In genomic region chr5:93590511-93590910, GRCh38 we compare ENCODE assay signal across 26 cellular contexts. TPM values are rescaled to one million over a fixed set of nuclear protein-coding genes. Genes with fewer than 3 reads are reported as not detected.
A peak's percentile ranks its signal among the peaks of the same experiment; 100 is the strongest.
DNase-seq lines count a peak whose midpoint lies in the region; ATAC-seq, FAIRE-seq and TF ChIP-seq lines count a peak whose summit lies in the region.
"Had no signal": no experiment of that assay in that cellular context is flagged by ENCODE, and none has a peak within 500 bp of the region (broad histone marks: within the 10 kb centered on the region; RNA-seq: fewer than 3 reads in every experiment).

No MANE protein-coding gene starts in this region.

- peak overlapping the region; percentile 85 for H3K4me3 Mint-ChIP-seq in chondrocyte (ENCODE audit: unreplicated experiment)
- no peak overlapping the region for H3K4me3 Mint-ChIP-seq in CD8-positive, alpha-beta T cell
- H3K4me3 Mint-ChIP-seq: activated naive CD4-positive, alpha-beta T cell treated with anti-CD3 and anti-CD28 coated beads, Interleukin-2, amount 50 U/mL, for 24 hours; activated T-helper 17 cell treated with anti-CD3 and anti-CD28 coated beads, Interleukin-2, amount 50 U/mL, for 72 hours had no signal

- H3K4me3 ChIP-seq in PC-3 (ENCODE audit: low read length): no peak overlapping the region
- peak overlapping the region; percentile 40 for H3K4me3 ChIP-seq in skeletal muscle satellite cell (ENCODE audit: low read length)
- H3K4me3 ChIP-seq in CD8-positive, alpha-beta T cell (ENCODE audit: low read depth, low read length): no peak overlapping the region
- peak overlapping the region in 1 of 2 donors; percentile 61 for H3K4me3 ChIP-seq in kidney (ENCODE audit: low read length in 2 of 2)
- H3K4me3 ChIP-seq: BLaER1 treated with 17β-estradiol and CSF1 and Interleukin-3, amounts not matched to agents 10 nM and 100 nM; heart left ventricle; K562 had no signal

- H3K36me3 Mint-ChIP-seq in chondrocyte (ENCODE audit: low read depth): peaks cover 16% of the 10 kb centered on the region
- no peaks in the 10 kb centered on the region for H3K36me3 Mint-ChIP-seq in CD8-positive, alpha-beta T cell

- H3K9ac ChIP-seq in PC-3 (ENCODE audit: low read length): no peak overlapping the region
- H3K9ac ChIP-seq in skeletal muscle satellite cell (ENCODE audit: low read depth, low read length): no peak overlapping the region
- H3K9ac ChIP-seq in kidney (ENCODE audit: low read length in 2 of 2): peak overlapping the region in 1 of 2 donors; percentile 17
- H3K9ac ChIP-seq: BLaER1 treated with 17β-estradiol and CSF1 and Interleukin-3, amounts not matched to agents 10 nM and 100 nM had no signal

- H3K9me3 ChIP-seq in PC-3 (ENCODE audit: low read length) (no peaks in the 10 kb centered on the region), skeletal muscle satellite cell (replicated peaks; ENCODE audit: low read length) (no peaks in the 10 kb centered on the region), kidney (ENCODE audit: control insufficient read depth in 1 of 2, low read length in 2 of 2) (no peaks in the 10 kb centered on the region)
- H3K9me3 ChIP-seq in CD8-positive, alpha-beta T cell (ENCODE audit: low read length): no peaks in the 10 kb centered on the region
- H3K9me3 ChIP-seq: Caco-2 had no signal

- POLR2A ChIA-PET in PC-3 (lab: Charles Lee; ENCODE audit: unreplicated experiment): no interaction called here
- POLR2A ChIA-PET in CD8-positive, alpha-beta T cell (lab: Charles Lee): no interaction called here

- CTCF ChIA-PET in PC-3 (lab: Charles Lee): interaction anchor here (0.7 kb wide), 1 partner anchor 314 kb away, joined by 3 read pairs; no protein-coding TSS in a partner anchor
- CTCF ChIA-PET in CD8-positive, alpha-beta T cell (lab: Charles Lee): no interaction called here

- ATAC-seq in PC-3: no peak
- ATAC-seq in CD8-positive, alpha-beta T cell: no peak
- ATAC-seq in HG03025 (IDR thresholded peaks at IDR 0.05; ENCODE audit: low FRiP score, unreplicated experiment): no peak
- ATAC-seq: activated CD4-positive, CD25-positive, alpha-beta regulatory T cell treated with anti-CD3 and anti-CD28 coated beads, Interleukin-2, amount 50 U/mL, for 24 hours; activated T-helper 17 cell treated with anti-CD3 and anti-CD28 coated beads, Interleukin-2, amount 50 U/mL, for 72 hours; foreskin keratinocyte; heart left ventricle; K562; left cardiac atrium had no signal

- H3K27me3 ChIP-seq in PC-3 (ENCODE audit: low read length) (no peaks in the 10 kb centered on the region), skeletal muscle satellite cell (ENCODE audit: control insufficient read depth, insufficient read depth, low read length) (no peaks in the 10 kb centered on the region)
- H3K27me3 ChIP-seq in CD8-positive, alpha-beta T cell (ENCODE audit: insufficient read depth, low read length): peaks cover 63% of the 10 kb centered on the region

- H3K36me3 ChIP-seq in PC-3 (ENCODE audit: low read depth, low read length) (peaks cover 63% of the 10 kb centered on the region), skeletal muscle satellite cell (ENCODE audit: insufficient read depth, low read length) (peaks cover 88% of the 10 kb centered on the region), kidney (ENCODE audit: control insufficient read depth in 1 of 2, insufficient read depth in 2 of 2, low read length in 2 of 2) (peaks cover 0 to 4% of the 10 kb centered on the region in 2 donors)
- no peaks in the 10 kb centered on the region for H3K36me3 ChIP-seq in CD8-positive, alpha-beta T cell (ENCODE audit: insufficient read depth, low read length)
- H3K36me3 ChIP-seq: BLaER1 treated with 17β-estradiol and CSF1 and Interleukin-3, amounts not matched to agents 10 nM and 100 nM; heart left ventricle had no signal

- H3K27ac ChIP-seq in PC-3 (ENCODE audit: low read length) (no peak overlapping the region), kidney (ENCODE audit: low read depth in 2 of 2, low read length in 2 of 2) (peak overlapping the region in 1 of 2 donors; percentile 34)
- H3K27ac ChIP-seq in CD8-positive, alpha-beta T cell (ENCODE audit: low read depth, low read length): no peak overlapping the region
- H3K27ac ChIP-seq: BLaER1 treated with 17β-estradiol and CSF1 and Interleukin-3, amounts not matched to agents 10 nM and 100 nM; epithelial cell of prostate; foreskin keratinocyte; heart left ventricle had no signal

- DNase-seq in PC-3: no peak
- no peak for DNase-seq in chondrocyte (ENCODE audit: low spot score)
- peak; percentile 39 for DNase-seq in left kidney (ENCODE audit: low read depth, low spot score)
- DNase-seq in CD8-positive, alpha-beta T cell: no peak
- DNase-seq in kidney: no peak
- no peak for DNase-seq in activated CD8-positive, alpha-beta memory T cell treated with anti-CD3 and anti-CD28 coated beads, Interleukin-2, amount 50 U/mL, for 48 hours
- DNase-seq: activated CD4-positive, alpha-beta T cell treated with anti-CD3 and anti-CD28 coated beads, Interleukin-2, amount 50 U/mL, for 48 hours; activated CD8-positive, alpha-beta memory T cell treated with anti-CD3 and anti-CD28 coated beads, Interleukin-2, amount 50 U/mL, for 4 hours; Caco-2; foreskin keratinocyte; heart left ventricle; left cardiac atrium; NCI-H1105; NCI-H2029; NCI-H2227 treated with DMSO at 0.1 percent for 48 hours; NCI-H526 treated with DMSO at 0.1 percent for 48 hours; trophoblast cell had no signal

- no TSS peak for BruUV-seq in PC-3 (replicated peaks; lab: Mats Ljungman, UMichigan)

- no peak overlapping the region for H2AFZ ChIP-seq in PC-3 (ENCODE audit: low read length)

- peak overlapping the region; percentile 60; the same call in 1 of the 2 replicates for H3K4me2 ChIP-seq in PC-3 (ENCODE audit: low read length)
- H3K4me2 ChIP-seq in skeletal muscle satellite cell (ENCODE audit: low read length): peak overlapping the region; percentile 72
- H3K4me2 ChIP-seq: BLaER1 treated with 17β-estradiol and CSF1 and Interleukin-3, amounts not matched to agents 10 nM and 100 nM had no signal

- H4K20me1 ChIP-seq in PC-3 (ENCODE audit: low read length): peaks cover 47% of the 10 kb centered on the region

- no peak for FAIRE-seq in kidney (lab: Jason Lieb, UNC)
- FAIRE-seq: K562 had no signal

- peaks cover 85% of the 10 kb centered on the region for H3K4me1 Mint-ChIP-seq in chondrocyte (ENCODE audit: low read depth)
- H3K4me1 Mint-ChIP-seq in CD8-positive, alpha-beta T cell (ENCODE audit: low read depth): peaks cover 15% of the 10 kb centered on the region

- no peaks in the 10 kb centered on the region for H3K9me3 Mint-ChIP-seq in chondrocyte (ENCODE audit: low read depth)
- no peaks in the 10 kb centered on the region for H3K9me3 Mint-ChIP-seq in CD8-positive, alpha-beta T cell
- H3K9me3 Mint-ChIP-seq: activated naive CD4-positive, alpha-beta T cell treated with anti-CD3 and anti-CD28 coated beads, Interleukin-2, amount 50 U/mL, for 24 hours; activated T-helper 17 cell treated with anti-CD3 and anti-CD28 coated beads, Interleukin-2, amount 50 U/mL, for 72 hours had no signal

- H3F3A ChIP-seq in PC-3 (ENCODE audit: low read length, unreplicated experiment): no peaks in the 10 kb centered on the region

- H3K79me2 ChIP-seq in PC-3 (ENCODE audit: low read length): peaks cover 69% of the 10 kb centered on the region

- H3K27ac Mint-ChIP-seq in chondrocyte (ENCODE audit: unreplicated experiment): peak overlapping the region; percentile 98
- H3K27ac Mint-ChIP-seq in CD8-positive, alpha-beta T cell: no peak overlapping the region
- H3K27ac Mint-ChIP-seq: activated naive CD4-positive, alpha-beta T cell treated with anti-CD3 and anti-CD28 coated beads, Interleukin-2, amount 50 U/mL, for 24 hours; activated T-helper 17 cell treated with anti-CD3 and anti-CD28 coated beads, Interleukin-2, amount 50 U/mL, for 72 hours had no signal

- no peaks in the 10 kb centered on the region for H3K9me2 ChIP-seq in PC-3 (replicated peaks; ENCODE audit: low read length)

- H3K27me3 Mint-ChIP-seq in chondrocyte (ENCODE audit: low read depth): no peaks in the 10 kb centered on the region
- peaks cover 85% of the 10 kb centered on the region for H3K27me3 Mint-ChIP-seq in CD8-positive, alpha-beta T cell (ENCODE audit: low read depth)

- H3K4me1 ChIP-seq in PC-3 (ENCODE audit: insufficient read depth, low read length) (peaks cover 30% of the 10 kb centered on the region), skeletal muscle satellite cell (ENCODE audit: control insufficient read depth, insufficient read depth, low read length) (peaks cover 47% of the 10 kb centered on the region), kidney (ENCODE audit: control insufficient read depth in 1 of 2, insufficient read depth in 1 of 2, low read depth in 1 of 2, low read length in 2 of 2) (peaks cover 3 to 14% of the 10 kb centered on the region in 2 donors)
- no peaks in the 10 kb centered on the region for H3K4me1 ChIP-seq in CD8-positive, alpha-beta T cell (ENCODE audit: insufficient read depth, low read length)
- H3K4me1 ChIP-seq: BLaER1 treated with 17β-estradiol and CSF1 and Interleukin-3, amounts not matched to agents 10 nM and 100 nM; Caco-2; foreskin keratinocyte had no signal

- TF ChIP-seq CTCF in PC-3 (conservative IDR thresholded peaks at IDR 0.05; ENCODE audit: low read depth, low read length) (no peak), chondrocyte (IDR thresholded peaks at IDR 0.05) (no peak), kidney (IDR thresholded peaks at IDR 0.05; ENCODE audit: borderline replicate concordance, extremely low read depth, insufficient read depth) (no peak)
- no peak for TF ChIP-seq CTCF in CD8-positive, alpha-beta T cell (IDR thresholded peaks at IDR 0.05)

- intact Hi-C loops in PC-3 (cut with micrococcal nuclease): no loop called here
- intact Hi-C loops in CD8-positive, alpha-beta T cell (cut with DNase I, micrococcal nuclease): no loop called here
- intact Hi-C loops in kidney (cut with DNase I): no loop called here

RNA-seq across cellular contexts. Expression of gene NR2F1, which starts 7.5 kb away (rescaled TPM):
- total RNA-seq in PC-3 (2014; rRNA removed) (88.4 and 118 TPM in 2 replicates), chondrocyte (28.7 to 41.9 TPM (median 30.8 TPM) in 3 replicates), kidney (49.5 TPM)
- total RNA-seq in skeletal muscle satellite cell (2012; rRNA removed): 15.7 and 19.5 TPM in 2 replicates
- total RNA-seq in CD8-positive, alpha-beta T cell: not detected
- polyA plus RNA-seq in kidney (ENCODE audit: insufficient read depth, low read depth, low replicate concordance): 22.8 TPM
- total RNA-seq: activated T-helper 17 cell treated with anti-CD3 and anti-CD28 coated beads, Interleukin-2, amount 50 U/mL, for 72 hours; foreskin keratinocyte; T-helper 1 cell treated with Interleukin-12 subunit alpha and Interleukin-12 subunit beta and Interleukin-4 antibody, amounts not matched to agents 30 ng/mL and 1 ng/mL, for 36 hours had no signal
- polyA plus RNA-seq: foreskin keratinocyte, K562 had no signal

RNA-seq across cellular contexts. Expression of gene NR2F1-AS1, which starts 9.5 kb away (rescaled TPM):
- 24.1 and 28.8 TPM in 2 replicates for total RNA-seq in PC-3 (2014; rRNA removed)
- total RNA-seq in chondrocyte: 16.2 to 20.0 TPM (median 19.7 TPM) in 3 replicates
- total RNA-seq in skeletal muscle satellite cell (2012; rRNA removed): 11.6 and 18.8 TPM in 2 replicates
- total RNA-seq in CD8-positive, alpha-beta T cell: not detected
- total RNA-seq in kidney: 13.0 TPM
- 16.0 TPM for polyA plus RNA-seq in kidney (ENCODE audit: insufficient read depth, low read depth, low replicate concordance)
- total RNA-seq: activated T-helper 17 cell treated with anti-CD3 and anti-CD28 coated beads, Interleukin-2, amount 50 U/mL, for 72 hours; Caco-2; foreskin keratinocyte; K562; T-helper 1 cell treated with Interleukin-12 subunit alpha and Interleukin-12 subunit beta and Interleukin-4 antibody, amounts not matched to agents 30 ng/mL and 1 ng/mL, for 36 hours had no signal
- polyA plus RNA-seq: foreskin keratinocyte, K562 had no signal

Comparison
In these comparisons a context has a peak if more than half of its experiments do, and no peak if none do; other contexts are left out.
1. RNA of gene NR2F1, which starts 7.5 kb away (total RNA-seq): 88.4 to 118 TPM in PC-3, 49.5 TPM in kidney (single experiment) and 28.7 to 41.9 TPM in chondrocyte; not detected in CD8-positive, alpha-beta T cell; every median in the first group is over 10 times any median in the second.
2. RNA of gene NR2F1-AS1, which starts 9.5 kb away (total RNA-seq): 24.1 to 28.8 TPM in PC-3, 16.2 to 20.0 TPM in chondrocyte and 13.0 TPM in kidney (single experiment); not detected in CD8-positive, alpha-beta T cell; every median in the first group is over 10 times any median in the second.